Comparison of ENCODE assay signal across 23 cellular contexts in genomic region chr5:62477801-62478200, GRCh38.
A peak's percentile ranks its signal among the peaks of the same experiment; 100 is the strongest.
DNase-seq lines count a peak whose midpoint lies in the region; ATAC-seq and TF ChIP-seq lines count a peak whose summit lies in the region.
"Had no signal": no experiment of that assay in that cellular context is flagged by ENCODE, and none has a peak within 500 bp of the region (broad histone marks: within the 10 kb centered on the region; RNA-seq: fewer than 3 reads in every experiment).

No MANE protein-coding gene starts in this region.

- H3K9me3 ChIP-seq in mesenchymal stem cell (ENCODE audit: control insufficient read depth, low read length) = no peaks in the 10 kb centered on the region
- H3K9me3 ChIP-seq: esophagus squamous epithelium, psoas muscle had no signal

- H3K4me1 Mint-ChIP-seq in stimulated activated effector memory CD8-positive, alpha-beta T cell treated with anti-CD3 and anti-CD28 coated beads, Interleukin-12 subunit alpha, Interleukin-12 subunit beta, amount 100 ng/mL, for 72 hours = peaks cover 12% of the 10 kb centered on the region
- H3K4me1 Mint-ChIP-seq: GM23338 had no signal

- no peak for ATAC-seq in GM21786 (IDR thresholded peaks at IDR 0.05; ENCODE audit: unreplicated experiment)
- no peak for ATAC-seq in stimulated activated effector memory CD8-positive, alpha-beta T cell treated with anti-CD3 and anti-CD28 coated beads, Interleukin-12 subunit alpha, Interleukin-12 subunit beta, amount 100 ng/mL, for 72 hours
- ATAC-seq: activated CD8-positive, alpha-beta T cell treated with anti-CD3 and anti-CD28 coated beads, Interleukin-2, amount 10 ng/mL, durations not matched to agents 7 days and 5 days; activated naive CD4-positive, alpha-beta T cell treated with anti-CD3 and anti-CD28 coated beads, Interleukin-2, amount 50 U/mL, for 72 hours; GM23338; psoas muscle; T-helper 17 cell had no signal

- H4K91ac ChIP-seq in mesenchymal stem cell (ENCODE audit: low read length) = no peak overlapping the region

- H3K4me2 ChIP-seq in mesenchymal stem cell (ENCODE audit: low read length, poor library complexity, severe bottlenecking) = no peak overlapping the region
- H3K4me2 ChIP-seq: GM23338 had no signal

- peak; percentile 45 for DNase-seq in EH (ENCODE audit: low read depth)
- peak; percentile 39 for DNase-seq in M059J (ENCODE audit: low read depth)
- peak; percentile 42 to 54 for DNase-seq in cardiac fibroblast (ENCODE audit: low read depth in 2 of 2)
- peak; percentile 57 for DNase-seq in mesenchymal stem cell
- DNase-seq in SW480 (ENCODE audit: low spot score) = no peak
- DNase-seq in stimulated activated effector memory CD8-positive, alpha-beta T cell treated with anti-CD3 and anti-CD28 coated beads, Interleukin-12 subunit alpha, Interleukin-12 subunit beta, amount 100 ng/mL, for 72 hours (ENCODE audit: low spot score in 2 of 2) = no peak
- no peak for DNase-seq in NCI-H446 treated with DMSO at 0.1 percent for 48 hours (lab: John Stamatoyannopoulos, UW)
- DNase-seq: activated CD8-positive, alpha-beta T cell treated with anti-CD3 and anti-CD28 coated beads, Interleukin-2, amount 10 ng/mL, durations not matched to agents 7 days and 5 days; activated T-cell treated with anti-CD3 and anti-CD28 coated beads, Interleukin-2, amount 50 U/mL, for 48 hours; esophagus squamous epithelium; MM.1S; NCI-H187 treated with DMSO at 0.1 percent for 48 hours; NCI-H524; nephron progenitor cell; psoas muscle; Right ventricle myocardium superior; T-helper 17 cell; WERI-Rb-1 had no signal

- H3K27ac ChIP-seq in mesenchymal stem cell (ENCODE audit: low read length, poor library complexity, severe bottlenecking) = no peak overlapping the region
- H3K27ac ChIP-seq: C4-2B, cardiac muscle cell, esophagus squamous epithelium, psoas muscle, WERI-Rb-1 had no signal

- H3K36me3 ChIP-seq in mesenchymal stem cell (ENCODE audit: control insufficient read depth in 1 of 2, insufficient read depth in 2 of 2, low read depth in 1 of 2, low read length in 2 of 2) = no peaks in the 10 kb centered on the region

- no peak overlapping the region for H3K27ac Mint-ChIP-seq in stimulated activated effector memory CD8-positive, alpha-beta T cell treated with anti-CD3 and anti-CD28 coated beads, Interleukin-12 subunit alpha, Interleukin-12 subunit beta, amount 100 ng/mL, for 72 hours
- H3K27ac Mint-ChIP-seq: activated CD8-positive, alpha-beta T cell treated with anti-CD3 and anti-CD28 coated beads, Interleukin-2, amount 10 ng/mL, durations not matched to agents 7 days and 5 days; activated naive CD4-positive, alpha-beta T cell treated with anti-CD3 and anti-CD28 coated beads, Interleukin-2, amount 50 U/mL, for 72 hours; GM23338; nephron progenitor cell; T-helper 17 cell had no signal

- no peak overlapping the region for H2BK120ac ChIP-seq in mesenchymal stem cell (ENCODE audit: low read depth, low read length)

- H3K23ac ChIP-seq in mesenchymal stem cell (ENCODE audit: low read length in 2 of 2) = no peak overlapping the region

- 100% methylated on average over 1 of the region's 2 CpGs for WGBS in mesenchymal stem cell

- peaks cover 5% of the 10 kb centered on the region for H3K4me1 ChIP-seq in mesenchymal stem cell (ENCODE audit: control insufficient read depth, insufficient read depth, low read depth, low read length)
- H3K4me1 ChIP-seq: psoas muscle had no signal

- no peaks in the 10 kb centered on the region for H3K27me3 ChIP-seq in mesenchymal stem cell (ENCODE audit: control insufficient read depth in 1 of 2, insufficient read depth in 1 of 2, low read length in 2 of 2)
- H3K27me3 ChIP-seq: cardiac muscle cell, esophagus squamous epithelium had no signal

- no peak for TF ChIP-seq CTCF in cardiac fibroblast (IDR thresholded peaks at IDR 0.05; ENCODE audit: low read depth, low read length)

- H3K18ac ChIP-seq in mesenchymal stem cell (ENCODE audit: low read depth in 1 of 2, low read length in 2 of 2) = no peak overlapping the region

- H3K9ac ChIP-seq in mesenchymal stem cell (ENCODE audit: low read length) = peak overlapping the region; percentile 54

- H3K4me3 ChIP-seq in cardiac fibroblast (replicated peaks in 1 of 2; ENCODE audit: low read depth in 2 of 2, low read length in 2 of 2) (no peak overlapping the region), mesenchymal stem cell (ENCODE audit: insufficient read depth in 1 of 2, low read depth in 1 of 2, low read length in 2 of 2) (no peak overlapping the region)
- H3K4me3 ChIP-seq: cardiac muscle cell, esophagus squamous epithelium, GM23338, psoas muscle had no signal

- H2AFZ ChIP-seq in mesenchymal stem cell (ENCODE audit: low read depth, low read length) = no peak overlapping the region
- H2AFZ ChIP-seq: GM23338 had no signal

- H3K4me3 Mint-ChIP-seq in stimulated activated effector memory CD8-positive, alpha-beta T cell treated with anti-CD3 and anti-CD28 coated beads, Interleukin-12 subunit alpha, Interleukin-12 subunit beta, amount 100 ng/mL, for 72 hours = no peak overlapping the region
- H3K4me3 Mint-ChIP-seq: activated CD8-positive, alpha-beta T cell treated with anti-CD3 and anti-CD28 coated beads, Interleukin-2, amount 10 ng/mL, durations not matched to agents 7 days and 5 days; GM23338; nephron progenitor cell; T-helper 17 cell had no signal

- no peak overlapping the region for H2AK5ac ChIP-seq in mesenchymal stem cell (ENCODE audit: low read length, severe bottlenecking)

- no peak overlapping the region for H2BK15ac ChIP-seq in mesenchymal stem cell (ENCODE audit: low read depth, poor library complexity, severe bottlenecking)

- H3K4ac ChIP-seq in mesenchymal stem cell (ENCODE audit: low read depth in 1 of 2, low read length in 2 of 2) = no peak overlapping the region

- H2BK5ac ChIP-seq in mesenchymal stem cell (ENCODE audit: low read depth, low read length, poor library complexity, severe bottlenecking) = no peak overlapping the region

- no peaks in the 10 kb centered on the region for H3K9me3 Mint-ChIP-seq in stimulated activated effector memory CD8-positive, alpha-beta T cell treated with anti-CD3 and anti-CD28 coated beads, Interleukin-12 subunit alpha, Interleukin-12 subunit beta, amount 100 ng/mL, for 72 hours
- H3K9me3 Mint-ChIP-seq: activated naive CD4-positive, alpha-beta T cell treated with anti-CD3 and anti-CD28 coated beads, Interleukin-2, amount 50 U/mL, for 72 hours had no signal

- H4K8ac ChIP-seq in mesenchymal stem cell (ENCODE audit: low read length) = no peak overlapping the region

- no peak overlapping the region for H2BK12ac ChIP-seq in mesenchymal stem cell (ENCODE audit: low read length in 2 of 2)

- H3K14ac ChIP-seq in mesenchymal stem cell (ENCODE audit: low read length in 2 of 2) = no peak overlapping the region

- H3K79me1 ChIP-seq in mesenchymal stem cell (replicated peaks; ENCODE audit: low read length, poor library complexity, severe bottlenecking) = peaks cover 4% of the 10 kb centered on the region

- H3K36me3 Mint-ChIP-seq in stimulated activated effector memory CD8-positive, alpha-beta T cell treated with anti-CD3 and anti-CD28 coated beads, Interleukin-12 subunit alpha, Interleukin-12 subunit beta, amount 100 ng/mL, for 72 hours = peaks cover 27% of the 10 kb centered on the region

Comparison
In these comparisons a context has a peak if more than half of its experiments do, and no peak if none do; other contexts are left out.
1. DNase-seq: peak in EH (single experiment), M059J (single experiment), cardiac fibroblast (2 of 2) and mesenchymal stem cell (single experiment); none in SW480 (single experiment), stimulated activated effector memory CD8-positive, alpha-beta T cell treated with anti-CD3 and anti-CD28 coated beads, Interleukin-12 subunit alpha, Interleukin-12 subunit beta, amount 100 ng/mL, for 72 hours (0 of 2) and NCI-H446 treated with DMSO at 0.1 percent for 48 hours (single experiment).